Comparison of ENCODE assay signal across 2 cellular contexts in the genomic region with DNA sequence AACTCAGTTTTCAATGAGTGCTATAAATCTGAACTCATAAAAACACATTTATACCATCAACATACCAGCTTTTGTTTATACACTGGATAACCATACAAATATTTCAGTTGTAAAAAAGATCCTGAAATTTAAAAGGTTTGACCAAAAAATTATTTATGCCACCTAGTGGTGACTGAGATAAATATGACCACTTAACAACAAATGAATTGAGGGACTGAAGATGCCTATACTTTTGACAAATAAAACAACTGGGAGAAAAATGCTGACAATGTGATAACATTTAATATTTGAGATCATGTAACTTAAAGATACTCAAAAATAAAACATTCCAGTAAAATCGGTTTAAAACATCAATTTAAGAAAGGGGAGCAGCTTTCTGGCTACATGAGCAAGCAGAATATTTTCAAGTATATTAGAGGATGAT.
A peak's percentile ranks its signal among the peaks of the same experiment; 100 is the strongest.
TF ChIP-seq lines count a peak whose summit lies in the region.

No MANE protein-coding gene starts in this region.

TF ChIP-seq in GM12878, 131 proteins besides CTCF, POLR2A, EP300 and RAD21:
- TF ChIP-seq GATAD2B (conservative IDR thresholded peaks at IDR 0.05; ENCODE audit: low read depth): no peak
- no peak for TF ChIP-seq CBFB (IDR thresholded peaks at IDR 0.05; ENCODE audit: low read depth)
- TF ChIP-seq SMC3 (IDR thresholded peaks at IDR 0.05; ENCODE audit: borderline replicate concordance, low read length): peak; percentile 61; the same call in 1 of the 2 replicates
- TF ChIP-seq SMARCA5 (IDR thresholded peaks at IDR 0.05): no peak

TF ChIP-seq in liver, 16 proteins besides CTCF, POLR2A, EP300 and RAD21:
- TF ChIP-seq EGR1 (IDR thresholded peaks at IDR 0.05; ENCODE audit: low read depth in 2 of 2) (no peak), RXRA (IDR thresholded peaks at IDR 0.05) (no peak), HNF4G (IDR thresholded peaks at IDR 0.05) (no peak)
- TF ChIP-seq, protein P1, sequence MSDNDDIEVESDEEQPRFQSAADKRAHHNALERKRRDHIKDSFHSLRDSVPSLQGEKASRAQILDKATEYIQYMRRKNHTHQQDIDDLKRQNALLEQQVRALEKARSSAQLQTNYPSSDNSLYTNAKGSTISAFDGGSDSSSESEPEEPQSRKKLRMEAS (IDR thresholded peaks at IDR 0.05): no peak
- TF ChIP-seq, protein P2, sequence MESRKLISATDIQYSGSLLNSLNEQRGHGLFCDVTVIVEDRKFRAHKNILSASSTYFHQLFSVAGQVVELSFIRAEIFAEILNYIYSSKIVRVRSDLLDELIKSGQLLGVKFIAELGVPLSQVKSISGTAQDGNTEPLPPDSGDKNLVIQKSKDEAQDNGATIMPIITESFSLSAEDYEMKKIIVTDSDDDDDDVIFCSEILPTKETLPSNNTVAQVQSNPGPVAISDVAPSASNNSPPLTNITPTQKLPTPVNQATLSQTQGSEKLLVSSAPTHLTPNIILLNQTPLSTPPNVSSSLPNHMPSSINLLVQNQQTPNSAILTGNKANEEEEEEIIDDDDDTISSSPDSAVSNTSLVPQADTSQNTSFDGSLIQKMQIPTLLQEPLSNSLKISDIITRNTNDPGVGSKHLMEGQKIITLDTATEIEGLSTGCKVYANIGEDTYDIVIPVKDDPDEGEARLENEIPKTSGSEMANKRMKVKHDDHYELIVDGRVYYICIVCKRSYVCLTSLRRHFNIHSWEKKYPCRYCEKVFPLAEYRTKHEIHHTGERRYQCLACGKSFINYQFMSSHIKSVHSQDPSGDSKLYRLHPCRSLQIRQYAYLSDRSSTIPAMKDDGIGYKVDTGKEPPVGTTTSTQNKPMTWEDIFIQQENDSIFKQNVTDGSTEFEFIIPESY (IDR thresholded peaks at IDR 0.05): no peak
TF ChIP-seq in liver: peak in this region for 0.
